32 cellular contexts compared by ENCODE assay signal in genomic region chr14:96915478-96915877, GRCh38.
A peak's percentile ranks its signal among the peaks of the same experiment; 100 is the strongest.
DNase-seq lines count a peak whose midpoint lies in the region; ATAC-seq, FAIRE-seq and TF ChIP-seq lines count a peak whose summit lies in the region.
"Had no signal": no experiment of that assay in that cellular context is flagged by ENCODE, and none has a peak within 500 bp of the region (broad histone marks: within the 10 kb centered on the region; RNA-seq: fewer than 3 reads in every experiment).

No MANE protein-coding gene starts in this region.

- H2AFZ ChIP-seq in K562 (ENCODE audit: low read depth, low read length), result no peak overlapping the region

- H3K9me3 Mint-ChIP-seq in type B pancreatic cell, result no peaks in the 10 kb centered on the region
- H3K9me3 Mint-ChIP-seq: CD4-positive, alpha-beta T cell; CD8-positive, alpha-beta memory T cell; CD8-positive, alpha-beta T cell had no signal

- H3K4me3 ChIP-seq in BLaER1 (0 out of 2 replicates have a peak overlapping the region, but pooled peaks have one; percentile 15), K562 (no peak overlapping the region), bronchial epithelial cell (ENCODE audit: low read depth, low read length) (no peak overlapping the region), upper lobe of right lung (no peak overlapping the region)
- H3K4me3 ChIP-seq: A549 had no signal

- H3K27ac Mint-ChIP-seq in type B pancreatic cell, result no peak overlapping the region
- H3K27ac Mint-ChIP-seq: B cell; CD4-positive, alpha-beta T cell; CD8-positive, alpha-beta T cell had no signal

- no peaks in the 10 kb centered on the region for H3K9me1 ChIP-seq in K562 (ENCODE audit: control insufficient read depth, insufficient read depth, low read length)

- no peak for DNase-seq in K562 (ENCODE audit: extremely low read depth in 1 of 4, low spot score in 3 of 4)
- DNase-seq in bronchial epithelial cell (ENCODE audit: low read depth), result no peak
- no peak for DNase-seq in type B pancreatic cell (ENCODE audit: extremely low spot score, unreplicated experiment)
- no peak for DNase-seq in activated CD4-positive, alpha-beta T cell treated with anti-CD3 and anti-CD28 coated beads, Interleukin-2, amount 50 U/mL, for 48 hours
- DNase-seq in upper lobe of right lung, result no peak
- DNase-seq: 8988T; ACHN; AML-193; BE2C; Caco-2; Calu3; CD4-positive, alpha-beta memory T cell; CD4-positive, alpha-beta T cell; CD4-positive, CD25-positive, alpha-beta regulatory T cell; CD8-positive, alpha-beta memory T cell; CD8-positive, alpha-beta T cell; COR-L47; DMS153; DMS53; DMS79; DMS79 treated with DMSO at 0.1 percent for 48 hours; DND-41; EL had no signal

- H3K27me3 ChIP-seq in BLaER1 (no peaks in the 10 kb centered on the region), K562 (ENCODE audit: control insufficient read depth in 2 of 2, insufficient read depth in 2 of 2, low read length in 2 of 2) (no peaks in the 10 kb centered on the region), bronchial epithelial cell (ENCODE audit: control insufficient read depth, insufficient read depth, low read length) (no peaks in the 10 kb centered on the region), upper lobe of right lung (no peaks in the 10 kb centered on the region)
- H3K27me3 ChIP-seq: BE2C; BLaER1 treated with 17β-estradiol and CSF1 and Interleukin-3, amounts not matched to agents 10 nM and 100 nM had no signal

- peaks cover 38% of the 10 kb centered on the region for H3K36me3 ChIP-seq in BLaER1
- no peaks in the 10 kb centered on the region; the same call in 2 of the 3 replicates for H3K36me3 ChIP-seq in K562 (ENCODE audit: control insufficient read depth, insufficient read depth, low read length)
- H3K36me3 ChIP-seq in bronchial epithelial cell (ENCODE audit: control insufficient read depth, insufficient read depth, low read length), result no peaks in the 10 kb centered on the region
- no peaks in the 10 kb centered on the region for H3K36me3 ChIP-seq in upper lobe of right lung
- H3K36me3 ChIP-seq: BE2C had no signal

- no peak for TF ChIP-seq POLR2A in K562 (conservative IDR thresholded peaks at IDR 0.05)

- no peak for TF ChIP-seq EP300 in K562 (IDR thresholded peaks at IDR 0.05; ENCODE audit: low read length)

- no peak overlapping the region for H3K4me2 ChIP-seq in BLaER1
- H3K4me2 ChIP-seq in K562 (ENCODE audit: insufficient read depth, low read length), result no peak overlapping the region
- H3K4me2 ChIP-seq: A549 had no signal

- CTCF ChIA-PET in K562 (lab: Yijun Ruan, JAX; ENCODE audit: low intra/inter-chr PET ratio), result no interaction called here

- peak overlapping the region; percentile 83; the same call in 1 of the 2 replicates for H3K27ac ChIP-seq in BLaER1
- H3K27ac ChIP-seq in K562 (ENCODE audit: extremely low read depth, low read depth, low read length), result no peak overlapping the region
- H3K27ac ChIP-seq in upper lobe of right lung, result no peak overlapping the region
- H3K27ac ChIP-seq: 22Rv1, A549, C4-2B had no signal

- H3K9ac ChIP-seq in BLaER1, result no peak overlapping the region
- no peak overlapping the region for H3K9ac ChIP-seq in K562 (ENCODE audit: insufficient read depth in 1 of 2, low read depth in 2 of 2, low read length in 2 of 2)
- H3K9ac ChIP-seq: BLaER1 treated with 17β-estradiol and CSF1 and Interleukin-3, amounts not matched to agents 10 nM and 100 nM had no signal

- ATAC-seq in K562, result no peak
- no peak for ATAC-seq in upper lobe of right lung
- ATAC-seq: A549; CD8-positive, alpha-beta T cell had no signal

- in situ Hi-C loops in K562 (cut with MboI), result no loop called here

- no peak overlapping the region for H3K4me3 Mint-ChIP-seq in type B pancreatic cell
- H3K4me3 Mint-ChIP-seq: B cell; CD14-positive monocyte; CD4-positive, alpha-beta memory T cell; CD4-positive, alpha-beta T cell; CD4-positive, CD25-positive, alpha-beta regulatory T cell; CD8-positive, alpha-beta T cell had no signal

- peaks cover 7% of the 10 kb centered on the region for H3K4me1 Mint-ChIP-seq in type B pancreatic cell (ENCODE audit: unreplicated experiment)

- TF ChIP-seq CTCF in K562 (IDR thresholded peaks at IDR 0.05 in 2 of 3, conservative IDR thresholded peaks at IDR 0.05 in 1 of 3; ENCODE audit: insufficient read depth in 2 of 3, low read depth in 1 of 3, low read length in 3 of 3) (no peak), bronchial epithelial cell (IDR thresholded peaks at IDR 0.05; ENCODE audit: insufficient read depth, low read length, severe bottlenecking) (no peak), type B pancreatic cell (conservative IDR thresholded peaks at IDR 0.05) (no peak), upper lobe of right lung (IDR thresholded peaks at IDR 0.05) (no peak)

- FAIRE-seq in K562 (lab: Jason Lieb, UNC) (no peak), bronchial epithelial cell (lab: Jason Lieb, UNC) (peak; percentile 7)
- FAIRE-seq: A204.1, A549, D721Med had no signal

- H3K79me2 ChIP-seq in K562 (ENCODE audit: control insufficient read depth, insufficient read depth, low read length), result no peaks in the 10 kb centered on the region; the same call in 1 of the 3 replicates

- POLR2A ChIA-PET in K562 (lab: Yijun Ruan, JAX), result interaction anchor here (0.7 kb wide), 1 partner anchor 52 kb away, joined by 4 read pairs; no protein-coding TSS in a partner anchor

- no TSS peak for BruUV-seq in K562 (replicated peaks; lab: Mats Ljungman, UMichigan)

- intact Hi-C loops in K562 (cut with micrococcal nuclease), result no loop called here
- intact Hi-C loops in upper lobe of right lung (cut with DNase I), result no loop called here

- H4K20me1 ChIP-seq in BLaER1, result no peaks in the 10 kb centered on the region
- no peaks in the 10 kb centered on the region for H4K20me1 ChIP-seq in K562 (replicated peaks; ENCODE audit: control insufficient read depth, insufficient read depth, low read length)
- H4K20me1 ChIP-seq: BLaER1 treated with 17β-estradiol and CSF1 and Interleukin-3, amounts not matched to agents 10 nM and 100 nM had no signal

- no peaks in the 10 kb centered on the region for H3K27me3 Mint-ChIP-seq in type B pancreatic cell
- H3K27me3 Mint-ChIP-seq: B cell; CD4-positive, alpha-beta memory T cell; CD4-positive, alpha-beta T cell; CD4-positive, CD25-positive, alpha-beta regulatory T cell had no signal

- peaks cover 92% of the 10 kb centered on the region for H3K4me1 ChIP-seq in BLaER1
- H3K4me1 ChIP-seq in K562 (replicated peaks in 1 of 2; ENCODE audit: control insufficient read depth in 2 of 2, insufficient read depth in 2 of 2, low read length in 2 of 2), result peaks cover 5 to 29% of the 10 kb centered on the region in 2 experiments; a peak in 4 of 5 replicates
- H3K4me1 ChIP-seq in upper lobe of right lung, result no peaks in the 10 kb centered on the region
- H3K4me1 ChIP-seq: A549, Caco-2 had no signal

- 68% methylated on average over 4 of the region's 4 CpGs for WGBS in K562 (ENCODE audit: insufficient coverage, low coverage, missing lambda C conversion rate)

- no peak for TF ChIP-seq RAD21 in K562 (CRISPR knock-in tag; conservative IDR thresholded peaks at IDR 0.05 in 1 of 2, IDR thresholded peaks at IDR 0.05 in 1 of 2)

- peaks cover 47% of the 10 kb centered on the region for H3K9me3 ChIP-seq in BLaER1
- H3K9me3 ChIP-seq in K562 (replicated peaks; ENCODE audit: control insufficient read depth, insufficient read depth, low read depth, low read length), result peaks cover 8% of the 10 kb centered on the region
- H3K9me3 ChIP-seq in upper lobe of right lung, result no peaks in the 10 kb centered on the region
- H3K9me3 ChIP-seq: A549, BE2C, Caco-2 had no signal

- H3K36me3 Mint-ChIP-seq in type B pancreatic cell, result peaks cover 3% of the 10 kb centered on the region
- H3K36me3 Mint-ChIP-seq: CD8-positive, alpha-beta T cell had no signal

TF ChIP-seq in K562, 482 proteins besides CTCF, POLR2A, EP300 and RAD21:
- TF ChIP-seq, protein P1, sequence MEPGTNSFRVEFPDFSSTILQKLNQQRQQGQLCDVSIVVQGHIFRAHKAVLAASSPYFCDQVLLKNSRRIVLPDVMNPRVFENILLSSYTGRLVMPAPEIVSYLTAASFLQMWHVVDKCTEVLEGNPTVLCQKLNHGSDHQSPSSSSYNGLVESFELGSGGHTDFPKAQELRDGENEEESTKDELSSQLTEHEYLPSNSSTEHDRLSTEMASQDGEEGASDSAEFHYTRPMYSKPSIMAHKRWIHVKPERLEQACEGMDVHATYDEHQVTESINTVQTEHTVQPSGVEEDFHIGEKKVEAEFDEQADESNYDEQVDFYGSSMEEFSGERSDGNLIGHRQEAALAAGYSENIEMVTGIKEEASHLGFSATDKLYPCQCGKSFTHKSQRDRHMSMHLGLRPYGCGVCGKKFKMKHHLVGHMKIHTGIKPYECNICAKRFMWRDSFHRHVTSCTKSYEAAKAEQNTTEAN (CRISPR knock-in tag; IDR thresholded peaks at IDR 0.05), result no peak
- peak; percentile 96 for TF ChIP-seq ZNF431 (CRISPR knock-in tag; IDR thresholded peaks at IDR 0.05)
- 0 out of 2 replicates have a peak, but pooled peaks have one; percentile 35 for TF ChIP-seq ZNF766 (CRISPR knock-in tag; conservative IDR thresholded peaks at IDR 0.05)
